Comparison of ENCODE assay signal across 8 cellular contexts in genomic region chr1:153946622-153947246, GRCh38. TPM values are rescaled to one million over a fixed set of nuclear protein-coding genes. Genes with fewer than 3 reads are reported as not detected.
DNase-seq lines count a peak whose midpoint lies in the region; ATAC-seq and TF ChIP-seq lines count a peak whose summit lies in the region.

A gene with protein sequence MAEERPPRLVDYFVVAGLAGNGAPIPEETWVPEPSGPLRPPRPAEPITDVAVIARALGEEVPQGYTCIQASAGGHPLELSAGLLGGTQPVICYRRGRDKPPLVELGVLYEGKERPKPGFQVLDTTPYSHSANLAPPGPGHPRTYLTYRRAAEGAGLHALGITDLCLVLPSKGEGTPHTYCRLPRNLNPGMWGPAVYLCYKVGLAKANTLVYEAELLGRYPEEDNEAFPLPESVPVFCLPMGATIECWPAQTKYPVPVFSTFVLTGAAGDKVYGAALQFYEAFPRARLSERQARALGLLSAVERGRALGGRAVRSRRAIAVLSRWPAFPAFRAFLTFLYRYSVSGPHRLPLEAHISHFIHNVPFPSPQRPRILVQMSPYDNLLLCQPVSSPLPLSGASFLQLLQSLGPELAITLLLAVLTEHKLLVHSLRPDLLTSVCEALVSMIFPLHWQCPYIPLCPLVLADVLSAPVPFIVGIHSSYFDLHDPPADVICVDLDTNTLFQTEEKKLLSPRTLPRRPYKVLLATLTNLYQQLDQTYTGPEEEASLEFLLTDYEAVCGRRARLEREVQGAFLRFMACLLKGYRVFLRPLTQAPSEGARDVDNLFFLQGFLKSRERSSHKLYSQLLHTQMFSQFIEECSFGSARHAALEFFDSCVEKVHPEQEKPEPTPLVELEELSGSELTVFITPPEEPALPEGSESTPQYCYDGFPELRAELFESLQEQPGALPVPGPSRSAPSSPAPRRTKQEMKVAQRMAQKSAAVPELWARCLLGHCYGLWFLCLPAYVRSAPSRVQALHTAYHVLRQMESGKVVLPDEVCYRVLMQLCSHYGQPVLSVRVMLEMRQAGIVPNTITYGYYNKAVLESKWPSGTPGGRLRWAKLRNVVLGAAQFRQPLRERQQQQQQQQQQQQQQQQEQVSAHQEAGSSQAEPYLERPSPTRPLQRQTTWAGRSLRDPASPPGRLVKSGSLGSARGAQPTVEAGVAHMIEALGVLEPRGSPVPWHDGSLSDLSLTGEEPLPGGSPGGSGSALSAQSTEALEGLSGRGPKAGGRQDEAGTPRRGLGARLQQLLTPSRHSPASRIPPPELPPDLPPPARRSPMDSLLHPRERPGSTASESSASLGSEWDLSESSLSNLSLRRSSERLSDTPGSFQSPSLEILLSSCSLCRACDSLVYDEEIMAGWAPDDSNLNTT (N-terminal part only) (minus strand): TSS chr1:153946718. CDS start chr1:153944374, 2,344 bp downstream.

- H3K4me3 ChIP-seq in brain microvascular endothelial cell (ENCODE audit: low read depth, low read length), result peak within 1 kb of the TSS; percentile 79
- peak within 1 kb of the TSS; percentile 89 for H3K4me3 ChIP-seq in iPS-18c (ENCODE audit: insufficient read depth, low read depth, low read length)
- peak within 1 kb of the TSS; percentile 84 to 91 (median 87) for H3K4me3 ChIP-seq in skeletal muscle tissue (ENCODE audit: low read length in 3 of 3)

- TF ChIP-seq CTCF in brain microvascular endothelial cell (IDR thresholded peaks at IDR 0.05; ENCODE audit: low read depth, low read length, missing control alignments), result peak; percentile 84

- H3K9ac ChIP-seq in skeletal muscle tissue (ENCODE audit: low read depth in 1 of 3, low read length in 3 of 3), result peak within 1 kb of the TSS; percentile 93 to 96 (median 95)

- DNase-seq in NCI-H2081 (lab: John Stamatoyannopoulos, UW) (peak; percentile 78 to 84), NCI-H2081 treated with DMSO at 0.1 percent for 48 hours (lab: John Stamatoyannopoulos, UW) (no peak), NCI-H1930 (lab: John Stamatoyannopoulos, UW) (peak; percentile 65 to 80), UCSD-AML1 (lab: John Stamatoyannopoulos, UW; ENCODE audit: unreplicated experiment) (peak; percentile 87), brain microvascular endothelial cell (no peak)

- H3K36me3 ChIP-seq in brain microvascular endothelial cell (replicated peaks), result peaks cover 37% of the 10 kb centered on the region
- H3K36me3 ChIP-seq in skeletal muscle tissue (ENCODE audit: control insufficient read depth in 3 of 3, insufficient read depth in 3 of 3, low read length in 3 of 3), result peaks cover 48 to 55% (median 52%) of the 10 kb centered on the region in 3 donors

- in situ Hi-C loops in brain microvascular endothelial cell (cut with HindIII; ENCODE audit: low pct_ligation_motif_present, low sequenced_read_pairs), result no loop called here

- H3K4me1 ChIP-seq in skeletal muscle tissue (ENCODE audit: control insufficient read depth in 3 of 3, insufficient read depth in 3 of 3, low read length in 3 of 3), result peaks cover 27 to 44% (median 36%) of the 10 kb centered on the region in 3 donors

- no peaks in the 10 kb centered on the region for H3K27me3 ChIP-seq in brain microvascular endothelial cell (replicated peaks)
- no peaks in the 10 kb centered on the region for H3K27me3 ChIP-seq in skeletal muscle tissue (ENCODE audit: control insufficient read depth in 3 of 3, insufficient read depth in 3 of 3, low read length in 3 of 3)

- H3K9me3 ChIP-seq in iPS-18c (ENCODE audit: control insufficient read depth, insufficient read depth, low read length) (no peaks in the 10 kb centered on the region), skeletal muscle tissue (ENCODE audit: control insufficient read depth in 3 of 3, low read length in 3 of 3) (no peaks in the 10 kb centered on the region)

- peak within 1 kb of the TSS; percentile 81 for H3K27ac ChIP-seq in brain microvascular endothelial cell
- peak within 1 kb of the TSS; percentile 97 for H3K27ac ChIP-seq in skeletal muscle tissue (ENCODE audit: low read depth, low read length)

- ATAC-seq in HG02884 (IDR thresholded peaks at IDR 0.05; ENCODE audit: unreplicated experiment), result peak; percentile 56

RNA-seq across cellular contexts. Expression of the gene that starts here (rescaled TPM):
- total RNA-seq in skeletal muscle tissue, result 9.9 TPM

Comparison
In these comparisons a context has a peak if more than half of its experiments do, and no peak if none do; other contexts are left out.
1. DNase-seq: peak in NCI-H2081 (2 of 2), NCI-H1930 (2 of 2) and UCSD-AML1 (single experiment); none in NCI-H2081 treated with DMSO at 0.1 percent for 48 hours (single experiment) and brain microvascular endothelial cell (single experiment).
2. Peak in every context shown above with its lines, with median percentiles within 50 percentile points of each other: H3K4me3 ChIP-seq.